In genomic region chr1:91744973-91745648, GRCh38 we compare ENCODE assay signal across 1 cellular context.
A peak's percentile ranks its signal among the peaks of the same experiment; 100 is the strongest.
TF ChIP-seq lines count a peak whose summit lies in the region.

No MANE protein-coding gene starts in this region.

TF ChIP-seq in HepG2, 621 proteins besides CTCF, POLR2A, EP300 and RAD21 (continued from another document and continues in another):
- TF ChIP-seq, protein P1, sequence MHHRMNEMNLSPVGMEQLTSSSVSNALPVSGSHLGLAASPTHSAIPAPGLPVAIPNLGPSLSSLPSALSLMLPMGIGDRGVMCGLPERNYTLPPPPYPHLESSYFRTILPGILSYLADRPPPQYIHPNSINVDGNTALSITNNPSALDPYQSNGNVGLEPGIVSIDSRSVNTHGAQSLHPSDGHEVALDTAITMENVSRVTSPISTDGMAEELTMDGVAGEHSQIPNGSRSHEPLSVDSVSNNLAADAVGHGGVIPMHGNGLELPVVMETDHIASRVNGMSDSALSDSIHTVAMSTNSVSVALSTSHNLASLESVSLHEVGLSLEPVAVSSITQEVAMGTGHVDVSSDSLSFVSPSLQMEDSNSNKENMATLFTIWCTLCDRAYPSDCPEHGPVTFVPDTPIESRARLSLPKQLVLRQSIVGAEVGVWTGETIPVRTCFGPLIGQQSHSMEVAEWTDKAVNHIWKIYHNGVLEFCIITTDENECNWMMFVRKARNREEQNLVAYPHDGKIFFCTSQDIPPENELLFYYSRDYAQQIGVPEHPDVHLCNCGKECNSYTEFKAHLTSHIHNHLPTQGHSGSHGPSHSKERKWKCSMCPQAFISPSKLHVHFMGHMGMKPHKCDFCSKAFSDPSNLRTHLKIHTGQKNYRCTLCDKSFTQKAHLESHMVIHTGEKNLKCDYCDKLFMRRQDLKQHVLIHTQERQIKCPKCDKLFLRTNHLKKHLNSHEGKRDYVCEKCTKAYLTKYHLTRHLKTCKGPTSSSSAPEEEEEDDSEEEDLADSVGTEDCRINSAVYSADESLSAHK (CRISPR knock-in tag; IDR thresholded peaks at IDR 0.05; ENCODE audit: borderline replicate concordance): no peak
- TF ChIP-seq ZNF326 (CRISPR knock-in tag; IDR thresholded peaks at IDR 0.05; ENCODE audit: borderline replicate concordance) (no peak), NFKBIZ (CRISPR knock-in tag; IDR thresholded peaks at IDR 0.05) (no peak), ZNF264 (CRISPR knock-in tag; IDR thresholded peaks at IDR 0.05) (0 out of 2 replicates have a peak, but pooled peaks have one; percentile 40), MBD4 (IDR thresholded peaks at IDR 0.05; ENCODE audit: borderline replicate concordance, low read length) (0 out of 2 replicates have a peak, but pooled peaks have one; percentile 70), DMAP1 (CRISPR knock-in tag; IDR thresholded peaks at IDR 0.05) (0 out of 2 replicates have a peak, but pooled peaks have one; percentile 23), ZNF292 (CRISPR knock-in tag; IDR thresholded peaks at IDR 0.05; ENCODE audit: borderline replicate concordance, low read depth) (peak; percentile 56; the same call in 1 of the 2 replicates), SSRP1 (CRISPR knock-in tag; IDR thresholded peaks at IDR 0.05) (0 out of 2 replicates have a peak, but pooled peaks have one; percentile 70), ZBTB49 (CRISPR knock-in tag; IDR thresholded peaks at IDR 0.05; ENCODE audit: borderline replicate concordance) (no peak), SKI (IDR thresholded peaks at IDR 0.05; ENCODE audit: partially characterized antibody) (peak; percentile 87), MED8 (CRISPR knock-in tag; IDR thresholded peaks at IDR 0.05; ENCODE audit: insufficient replicate concordance) (no peak), GATAD2A (CRISPR knock-in tag; IDR thresholded peaks at IDR 0.05) (peak; percentile 71), REL (CRISPR knock-in tag; conservative IDR thresholded peaks at IDR 0.05) (no peak), DPF2 (CRISPR knock-in tag; IDR thresholded peaks at IDR 0.05; ENCODE audit: borderline replicate concordance, low read depth) (0 out of 2 replicates have a peak, but pooled peaks have one; percentile 65), AGO1 (IDR thresholded peaks at IDR 0.05; ENCODE audit: low read depth, low read length, poor library complexity, severe bottlenecking) (no peak), ELF1 (CRISPR knock-in tag; IDR thresholded peaks at IDR 0.05) (no peak), NCOA2 (CRISPR knock-in tag; IDR thresholded peaks at IDR 0.05) (peak; percentile 48), TOPORS (CRISPR knock-in tag; IDR thresholded peaks at IDR 0.05) (no peak), CBX5 (CRISPR knock-in tag; IDR thresholded peaks at IDR 0.05; ENCODE audit: borderline replicate concordance) (no peak), GATA4 (IDR thresholded peaks at IDR 0.05; ENCODE audit: borderline replicate concordance, low read depth) (no peak), ZC3H4 (CRISPR knock-in tag; IDR thresholded peaks at IDR 0.05; ENCODE audit: borderline replicate concordance) (no peak), ZNF232 (CRISPR knock-in tag; IDR thresholded peaks at IDR 0.05; ENCODE audit: borderline replicate concordance) (0 out of 2 replicates have a peak, but pooled peaks have one; percentile 32), STAG1 (CRISPR knock-in tag; IDR thresholded peaks at IDR 0.05) (peak; percentile 43)
- TF ChIP-seq, protein P2, sequence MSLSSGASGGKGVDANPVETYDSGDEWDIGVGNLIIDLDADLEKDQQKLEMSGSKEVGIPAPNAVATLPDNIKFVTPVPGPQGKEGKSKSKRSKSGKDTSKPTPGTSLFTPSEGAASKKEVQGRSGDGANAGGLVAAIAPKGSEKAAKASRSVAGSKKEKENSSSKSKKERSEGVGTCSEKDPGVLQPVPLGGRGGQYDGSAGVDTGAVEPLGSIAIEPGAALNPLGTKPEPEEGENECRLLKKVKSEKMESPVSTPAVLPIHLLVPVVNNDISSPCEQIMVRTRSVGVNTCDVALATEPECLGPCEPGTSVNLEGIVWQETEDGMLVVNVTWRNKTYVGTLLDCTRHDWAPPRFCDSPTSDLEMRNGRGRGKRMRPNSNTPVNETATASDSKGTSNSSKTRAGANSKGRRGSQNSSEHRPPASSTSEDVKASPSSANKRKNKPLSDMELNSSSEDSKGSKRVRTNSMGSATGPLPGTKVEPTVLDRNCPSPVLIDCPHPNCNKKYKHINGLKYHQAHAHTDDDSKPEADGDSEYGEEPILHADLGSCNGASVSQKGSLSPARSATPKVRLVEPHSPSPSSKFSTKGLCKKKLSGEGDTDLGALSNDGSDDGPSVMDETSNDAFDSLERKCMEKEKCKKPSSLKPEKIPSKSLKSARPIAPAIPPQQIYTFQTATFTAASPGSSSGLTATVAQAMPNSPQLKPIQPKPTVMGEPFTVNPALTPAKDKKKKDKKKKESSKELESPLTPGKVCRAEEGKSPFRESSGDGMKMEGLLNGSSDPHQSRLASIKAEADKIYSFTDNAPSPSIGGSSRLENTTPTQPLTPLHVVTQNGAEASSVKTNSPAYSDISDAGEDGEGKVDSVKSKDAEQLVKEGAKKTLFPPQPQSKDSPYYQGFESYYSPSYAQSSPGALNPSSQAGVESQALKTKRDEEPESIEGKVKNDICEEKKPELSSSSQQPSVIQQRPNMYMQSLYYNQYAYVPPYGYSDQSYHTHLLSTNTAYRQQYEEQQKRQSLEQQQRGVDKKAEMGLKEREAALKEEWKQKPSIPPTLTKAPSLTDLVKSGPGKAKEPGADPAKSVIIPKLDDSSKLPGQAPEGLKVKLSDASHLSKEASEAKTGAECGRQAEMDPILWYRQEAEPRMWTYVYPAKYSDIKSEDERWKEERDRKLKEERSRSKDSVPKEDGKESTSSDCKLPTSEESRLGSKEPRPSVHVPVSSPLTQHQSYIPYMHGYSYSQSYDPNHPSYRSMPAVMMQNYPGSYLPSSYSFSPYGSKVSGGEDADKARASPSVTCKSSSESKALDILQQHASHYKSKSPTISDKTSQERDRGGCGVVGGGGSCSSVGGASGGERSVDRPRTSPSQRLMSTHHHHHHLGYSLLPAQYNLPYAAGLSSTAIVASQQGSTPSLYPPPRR (CRISPR knock-in tag; IDR thresholded peaks at IDR 0.05; ENCODE audit: borderline replicate concordance): peak; percentile 27; the same call in 1 of the 2 replicates
- TF ChIP-seq, protein P3, sequence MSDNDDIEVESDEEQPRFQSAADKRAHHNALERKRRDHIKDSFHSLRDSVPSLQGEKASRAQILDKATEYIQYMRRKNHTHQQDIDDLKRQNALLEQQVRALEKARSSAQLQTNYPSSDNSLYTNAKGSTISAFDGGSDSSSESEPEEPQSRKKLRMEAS (IDR thresholded peaks at IDR 0.05): peak; percentile 37; the same call in 1 of the 2 replicates
- TF ChIP-seq, protein P4, sequence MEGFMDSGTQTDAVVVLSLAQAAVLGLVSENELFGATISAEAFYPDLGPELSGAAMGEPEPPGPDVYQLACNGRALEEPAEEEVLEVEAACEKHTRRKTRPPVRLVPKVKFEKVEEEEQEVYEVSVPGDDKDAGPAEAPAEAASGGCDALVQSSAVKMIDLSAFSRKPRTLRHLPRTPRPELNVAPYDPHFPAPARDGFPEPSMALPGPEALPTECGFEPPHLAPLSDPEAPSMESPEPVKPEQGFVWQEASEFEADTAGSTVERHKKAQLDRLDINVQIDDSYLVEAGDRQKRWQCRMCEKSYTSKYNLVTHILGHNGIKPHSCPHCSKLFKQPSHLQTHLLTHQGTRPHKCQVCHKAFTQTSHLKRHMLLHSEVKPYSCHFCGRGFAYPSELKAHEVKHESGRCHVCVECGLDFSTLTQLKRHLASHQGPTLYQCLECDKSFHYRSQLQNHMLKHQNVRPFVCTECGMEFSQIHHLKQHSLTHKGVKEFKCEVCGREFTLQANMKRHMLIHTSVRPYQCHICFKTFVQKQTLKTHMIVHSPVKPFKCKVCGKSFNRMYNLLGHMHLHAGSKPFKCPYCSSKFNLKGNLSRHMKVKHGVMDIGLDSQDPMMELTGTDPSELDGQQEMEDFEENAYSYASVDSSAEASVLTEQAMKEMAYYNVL (CRISPR knock-in tag; IDR thresholded peaks at IDR 0.05; ENCODE audit: borderline replicate concordance): peak; percentile 68; the same call in 1 of the 2 replicates
- TF ChIP-seq, protein P5, sequence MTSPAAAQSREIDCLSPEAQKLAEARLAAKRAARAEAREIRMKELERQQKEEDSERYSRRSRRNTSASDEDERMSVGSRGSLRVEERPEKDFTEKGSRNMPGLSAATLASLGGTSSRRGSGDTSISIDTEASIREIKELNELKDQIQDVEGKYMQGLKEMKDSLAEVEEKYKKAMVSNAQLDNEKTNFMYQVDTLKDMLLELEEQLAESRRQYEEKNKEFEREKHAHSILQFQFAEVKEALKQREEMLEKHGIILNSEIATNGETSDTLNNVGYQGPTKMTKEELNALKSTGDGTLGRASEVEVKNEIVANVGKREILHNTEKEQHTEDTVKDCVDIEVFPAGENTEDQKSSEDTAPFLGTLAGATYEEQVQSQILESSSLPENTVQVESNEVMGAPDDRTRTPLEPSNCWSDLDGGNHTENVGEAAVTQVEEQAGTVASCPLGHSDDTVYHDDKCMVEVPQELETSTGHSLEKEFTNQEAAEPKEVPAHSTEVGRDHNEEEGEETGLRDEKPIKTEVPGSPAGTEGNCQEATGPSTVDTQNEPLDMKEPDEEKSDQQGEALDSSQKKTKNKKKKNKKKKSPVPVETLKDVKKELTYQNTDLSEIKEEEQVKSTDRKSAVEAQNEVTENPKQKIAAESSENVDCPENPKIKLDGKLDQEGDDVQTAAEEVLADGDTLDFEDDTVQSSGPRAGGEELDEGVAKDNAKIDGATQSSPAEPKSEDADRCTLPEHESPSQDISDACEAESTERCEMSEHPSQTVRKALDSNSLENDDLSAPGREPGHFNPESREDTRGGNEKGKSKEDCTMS (CRISPR knock-in tag; conservative IDR thresholded peaks at IDR 0.05): no peak
- TF ChIP-seq, protein P6, sequence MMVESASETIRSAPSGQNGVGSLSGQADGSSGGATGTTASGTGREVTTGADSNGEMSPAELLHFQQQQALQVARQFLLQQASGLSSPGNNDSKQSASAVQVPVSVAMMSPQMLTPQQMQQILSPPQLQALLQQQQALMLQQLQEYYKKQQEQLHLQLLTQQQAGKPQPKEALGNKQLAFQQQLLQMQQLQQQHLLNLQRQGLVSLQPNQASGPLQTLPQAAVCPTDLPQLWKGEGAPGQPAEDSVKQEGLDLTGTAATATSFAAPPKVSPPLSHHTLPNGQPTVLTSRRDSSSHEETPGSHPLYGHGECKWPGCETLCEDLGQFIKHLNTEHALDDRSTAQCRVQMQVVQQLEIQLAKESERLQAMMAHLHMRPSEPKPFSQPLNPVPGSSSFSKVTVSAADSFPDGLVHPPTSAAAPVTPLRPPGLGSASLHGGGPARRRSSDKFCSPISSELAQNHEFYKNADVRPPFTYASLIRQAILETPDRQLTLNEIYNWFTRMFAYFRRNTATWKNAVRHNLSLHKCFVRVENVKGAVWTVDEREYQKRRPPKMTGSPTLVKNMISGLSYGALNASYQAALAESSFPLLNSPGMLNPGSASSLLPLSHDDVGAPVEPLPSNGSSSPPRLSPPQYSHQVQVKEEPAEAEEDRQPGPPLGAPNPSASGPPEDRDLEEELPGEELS (CRISPR knock-in tag; IDR thresholded peaks at IDR 0.05): peak; percentile 62; the same call in 1 of the 2 replicates
- TF ChIP-seq, protein P7, sequence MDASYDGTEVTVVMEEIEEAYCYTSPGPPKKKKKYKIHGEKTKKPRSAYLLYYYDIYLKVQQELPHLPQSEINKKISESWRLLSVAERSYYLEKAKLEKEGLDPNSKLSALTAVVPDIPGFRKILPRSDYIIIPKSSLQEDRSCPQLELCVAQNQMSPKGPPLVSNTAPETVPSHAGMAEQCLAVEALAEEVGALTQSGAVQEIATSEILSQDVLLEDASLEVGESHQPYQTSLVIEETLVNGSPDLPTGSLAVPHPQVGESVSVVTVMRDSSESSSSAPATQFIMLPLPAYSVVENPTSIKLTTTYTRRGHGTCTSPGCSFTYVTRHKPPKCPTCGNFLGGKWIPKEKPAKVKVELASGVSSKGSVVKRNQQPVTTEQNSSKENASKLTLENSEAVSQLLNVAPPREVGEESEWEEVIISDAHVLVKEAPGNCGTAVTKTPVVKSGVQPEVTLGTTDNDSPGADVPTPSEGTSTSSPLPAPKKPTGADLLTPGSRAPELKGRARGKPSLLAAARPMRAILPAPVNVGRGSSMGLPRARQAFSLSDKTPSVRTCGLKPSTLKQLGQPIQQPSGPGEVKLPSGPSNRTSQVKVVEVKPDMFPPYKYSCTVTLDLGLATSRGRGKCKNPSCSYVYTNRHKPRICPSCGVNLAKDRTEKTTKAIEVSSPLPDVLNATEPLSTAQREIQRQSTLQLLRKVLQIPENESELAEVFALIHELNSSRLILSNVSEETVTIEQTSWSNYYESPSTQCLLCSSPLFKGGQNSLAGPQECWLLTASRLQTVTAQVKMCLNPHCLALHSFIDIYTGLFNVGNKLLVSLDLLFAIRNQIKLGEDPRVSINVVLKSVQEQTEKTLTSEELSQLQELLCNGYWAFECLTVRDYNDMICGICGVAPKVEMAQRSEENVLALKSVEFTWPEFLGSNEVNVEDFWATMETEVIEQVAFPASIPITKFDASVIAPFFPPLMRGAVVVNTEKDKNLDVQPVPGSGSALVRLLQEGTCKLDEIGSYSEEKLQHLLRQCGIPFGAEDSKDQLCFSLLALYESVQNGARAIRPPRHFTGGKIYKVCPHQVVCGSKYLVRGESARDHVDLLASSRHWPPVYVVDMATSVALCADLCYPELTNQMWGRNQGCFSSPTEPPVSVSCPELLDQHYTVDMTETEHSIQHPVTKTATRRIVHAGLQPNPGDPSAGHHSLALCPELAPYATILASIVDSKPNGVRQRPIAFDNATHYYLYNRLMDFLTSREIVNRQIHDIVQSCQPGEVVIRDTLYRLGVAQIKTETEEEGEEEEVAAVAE (CRISPR knock-in tag; IDR thresholded peaks at IDR 0.05; ENCODE audit: borderline replicate concordance): 0 out of 2 replicates have a peak, but pooled peaks have one; percentile 18
- TF ChIP-seq, protein P8, sequence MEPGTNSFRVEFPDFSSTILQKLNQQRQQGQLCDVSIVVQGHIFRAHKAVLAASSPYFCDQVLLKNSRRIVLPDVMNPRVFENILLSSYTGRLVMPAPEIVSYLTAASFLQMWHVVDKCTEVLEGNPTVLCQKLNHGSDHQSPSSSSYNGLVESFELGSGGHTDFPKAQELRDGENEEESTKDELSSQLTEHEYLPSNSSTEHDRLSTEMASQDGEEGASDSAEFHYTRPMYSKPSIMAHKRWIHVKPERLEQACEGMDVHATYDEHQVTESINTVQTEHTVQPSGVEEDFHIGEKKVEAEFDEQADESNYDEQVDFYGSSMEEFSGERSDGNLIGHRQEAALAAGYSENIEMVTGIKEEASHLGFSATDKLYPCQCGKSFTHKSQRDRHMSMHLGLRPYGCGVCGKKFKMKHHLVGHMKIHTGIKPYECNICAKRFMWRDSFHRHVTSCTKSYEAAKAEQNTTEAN (CRISPR knock-in tag; conservative IDR thresholded peaks at IDR 0.05): 0 out of 2 replicates have a peak, but pooled peaks have one; percentile 26
